Comparison of ENCODE assay signal across 9 cellular contexts in genomic region chr16:87213536-87213935, GRCh38.
"Had no signal": no experiment of that assay in that cellular context is flagged by ENCODE, and none has a peak within 500 bp of the region (broad histone marks: within the 10 kb centered on the region; RNA-seq: fewer than 3 reads in every experiment).

No MANE protein-coding gene starts in this region.

- H3K4me3 Mint-ChIP-seq: GM23338, H9, HFFc6 had no signal

- H3K9me3 Mint-ChIP-seq: GM23338, H9, HFFc6 had no signal

- FAIRE-seq: H1, H54 had no signal

- DNase-seq: H9, HCEC 1CT, HFFc6, KBM-7 had no signal

- H3K4me3 ChIP-seq: GM23338 had no signal

- H3K4me1 Mint-ChIP-seq: GM23338, H9 had no signal

- H3K27ac ChIP-seq: HL-60, KMS-11 had no signal

- H3K27ac Mint-ChIP-seq: GM23338, H9, HFFc6 had no signal

- ATAC-seq: GM23338 had no signal
